In the genomic region with DNA sequence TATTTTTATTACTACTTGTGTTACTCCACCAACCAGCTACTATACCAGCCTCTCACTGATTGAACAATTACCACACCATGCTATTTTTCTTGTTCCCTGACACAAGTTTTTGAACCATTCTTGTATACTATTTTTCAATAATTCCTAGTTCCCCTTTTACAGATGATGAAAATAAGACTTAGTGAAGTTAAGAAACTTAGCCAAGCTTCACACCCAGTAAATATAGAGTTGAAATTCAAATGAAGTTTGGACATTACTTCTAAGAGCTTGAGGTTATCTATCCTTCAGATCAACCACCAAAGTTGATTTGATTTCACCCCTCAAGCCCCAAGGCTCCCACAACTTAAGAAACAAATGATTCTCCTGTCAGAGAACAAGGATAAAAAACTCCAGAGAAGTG, we compare ENCODE assay signal across 14 cellular contexts.
A peak's percentile ranks its signal among the peaks of the same experiment; 100 is the strongest.
DNase-seq lines count a peak whose midpoint lies in the region; ATAC-seq and TF ChIP-seq lines count a peak whose summit lies in the region.
"Had no signal": no experiment of that assay in that cellular context is flagged by ENCODE, and none has a peak within 500 bp of the region (broad histone marks: within the 10 kb centered on the region; RNA-seq: fewer than 3 reads in every experiment).

No MANE protein-coding gene starts in this region.

- ATAC-seq in GM18909 (IDR thresholded peaks at IDR 0.05; ENCODE audit: poor library complexity, unreplicated experiment), result peak; percentile 74
- ATAC-seq in HG02588 (IDR thresholded peaks at IDR 0.05; ENCODE audit: unreplicated experiment), result peak; percentile 55
- ATAC-seq in HG03457 (IDR thresholded peaks at IDR 0.05; ENCODE audit: unreplicated experiment), result peak; percentile 53

- DNase-seq in CD1c-positive myeloid dendritic cell (ENCODE audit: extremely low spot score) (peak; percentile 8), AG08395 (ENCODE audit: low spot score) (no peak), GM10248 (ENCODE audit: extremely low spot score) (no peak), DMS 273 treated with DMSO at 0.1 percent for 48 hours (lab: John Stamatoyannopoulos, UW) (no peak)
- no peak for DNase-seq in activated CD4-positive, CD25-positive, alpha-beta regulatory T cell treated with anti-CD3 and anti-CD28 coated beads, Interleukin-2, amount 50 U/mL, for 72 hours
- DNase-seq: activated CD4-positive, CD25-positive, alpha-beta regulatory T cell; glutamatergic neuron; mesenchymal stem cell; NCI-H1930; NCI-H526 treated with DMSO at 0.1 percent for 48 hours; testis had no signal

- POLR2A ChIA-PET in GM10248 (lab: Yijun Ruan, JAX), result no interaction called here

- CTCF ChIA-PET in GM10248 (lab: Yijun Ruan, JAX), result interaction anchor here (1.4 to 1.9 kb wide), 3 partner anchors 10 to 23 kb away, joined by 3 to 8 read pairs (median 4); no protein-coding TSS in a partner anchor

- TF ChIP-seq CTCF in GM10248 (IDR thresholded peaks at IDR 0.05; ENCODE audit: control extremely low read depth, extremely low read depth, low read depth, missing control alignments), result no peak
